ENCODE assay signal across 1 cellular context in genomic region chr10:102597131-102597891, GRCh38.
TF ChIP-seq lines count a peak whose summit lies in the region.

No MANE protein-coding gene starts in this region.

TF ChIP-seq in HepG2, 621 proteins besides CTCF, POLR2A, EP300 and RAD21 (continued from another document and continues in another):
- no peak for TF ChIP-seq AKNA (CRISPR knock-in tag; IDR thresholded peaks at IDR 0.05; ENCODE audit: borderline replicate concordance)
- 0 out of 2 replicates have a peak, but pooled peaks have one; percentile 67 for TF ChIP-seq ETV6 (CRISPR knock-in tag; conservative IDR thresholded peaks at IDR 0.05)
- peak; percentile 86 for TF ChIP-seq THRA (CRISPR knock-in tag; IDR thresholded peaks at IDR 0.05; ENCODE audit: borderline replicate concordance)
- peak; percentile 70 for TF ChIP-seq BCL6 (CRISPR knock-in tag; IDR thresholded peaks at IDR 0.05)
- TF ChIP-seq PRPF4 (IDR thresholded peaks at IDR 0.05; ENCODE audit: low read depth, low read length, poor library complexity, severe bottlenecking) = no peak
- TF ChIP-seq ZUFSP (CRISPR knock-in tag; IDR thresholded peaks at IDR 0.05; ENCODE audit: borderline replicate concordance) = no peak
- TF ChIP-seq ZNF609 (CRISPR knock-in tag; IDR thresholded peaks at IDR 0.05; ENCODE audit: borderline replicate concordance) = peak; percentile 84
- peak in 1 of 2 experiments; percentile 86; a peak in 2 of 4 replicates for TF ChIP-seq KLF16 (CRISPR knock-in tag; IDR thresholded peaks at IDR 0.05)
- TF ChIP-seq ZNF841 (CRISPR knock-in tag; IDR thresholded peaks at IDR 0.05; ENCODE audit: borderline replicate concordance) = no peak
- no peak for TF ChIP-seq ZNF260 (CRISPR knock-in tag; IDR thresholded peaks at IDR 0.05; ENCODE audit: borderline replicate concordance, low read depth)
- peak; percentile 84 for TF ChIP-seq PPARG (CRISPR knock-in tag; conservative IDR thresholded peaks at IDR 0.05)
- TF ChIP-seq ZNF704 (CRISPR knock-in tag; IDR thresholded peaks at IDR 0.05; ENCODE audit: borderline replicate concordance) = no peak; the same call in 1 of the 2 replicates
- peak; percentile 93 for TF ChIP-seq RXRA (CRISPR knock-in tag; IDR thresholded peaks at IDR 0.05)
- no peak for TF ChIP-seq IRF1 (CRISPR knock-in tag; IDR thresholded peaks at IDR 0.05; ENCODE audit: low read depth)
- no peak for TF ChIP-seq MAF1 (CRISPR knock-in tag; IDR thresholded peaks at IDR 0.05; ENCODE audit: borderline replicate concordance)
- 0 out of 2 replicates have a peak, but pooled peaks have one; percentile 31 for TF ChIP-seq ZNF34 (CRISPR knock-in tag; IDR thresholded peaks at IDR 0.05; ENCODE audit: borderline replicate concordance)
- 0 out of 2 replicates have a peak, but pooled peaks have one; percentile 44 for TF ChIP-seq RFXAP (CRISPR knock-in tag; IDR thresholded peaks at IDR 0.05; ENCODE audit: borderline replicate concordance)
- no peak for TF ChIP-seq GLMP (CRISPR knock-in tag; IDR thresholded peaks at IDR 0.05; ENCODE audit: borderline replicate concordance)
- peak; percentile 80 for TF ChIP-seq YEATS2 (CRISPR knock-in tag; IDR thresholded peaks at IDR 0.05; ENCODE audit: borderline replicate concordance)
- peak; percentile 90 for TF ChIP-seq KDM3A (CRISPR knock-in tag; IDR thresholded peaks at IDR 0.05; ENCODE audit: low read depth)
- TF ChIP-seq ATAD3A (CRISPR knock-in tag; IDR thresholded peaks at IDR 0.05) = no peak
- peak; percentile 78; the same call in 1 of the 2 replicates for TF ChIP-seq ZBTB3 (CRISPR knock-in tag; IDR thresholded peaks at IDR 0.05; ENCODE audit: borderline replicate concordance, low read depth)
- TF ChIP-seq ZFY (CRISPR knock-in tag; IDR thresholded peaks at IDR 0.05) = peak; percentile 97
- TF ChIP-seq ZNF234 (CRISPR knock-in tag; conservative IDR thresholded peaks at IDR 0.05) = no peak
- no peak for TF ChIP-seq DNMT3B (CRISPR knock-in tag; conservative IDR thresholded peaks at IDR 0.05)
- TF ChIP-seq ELF4 (CRISPR knock-in tag; IDR thresholded peaks at IDR 0.05; ENCODE audit: borderline replicate concordance) = peak; percentile 76
- 0 out of 2 replicates have a peak, but pooled peaks have one; percentile 39 for TF ChIP-seq HBP1 (CRISPR knock-in tag; IDR thresholded peaks at IDR 0.05; ENCODE audit: low read depth)
- TF ChIP-seq ZNF629 (CRISPR knock-in tag; conservative IDR thresholded peaks at IDR 0.05) = peak; percentile 37; the same call in 1 of the 2 replicates
- TF ChIP-seq ZBTB8A (CRISPR knock-in tag; IDR thresholded peaks at IDR 0.05; ENCODE audit: borderline replicate concordance, low read depth) = no peak
- TF ChIP-seq RFX5 (IDR thresholded peaks at IDR 0.05; ENCODE audit: low read depth, low read length) = no peak
- TF ChIP-seq THYN1 (CRISPR knock-in tag; IDR thresholded peaks at IDR 0.05; ENCODE audit: borderline replicate concordance, low read depth) = no peak
- no peak for TF ChIP-seq ZNF383 (CRISPR knock-in tag; IDR thresholded peaks at IDR 0.05; ENCODE audit: borderline replicate concordance)
- no peak for TF ChIP-seq ZNF713 (CRISPR knock-in tag; IDR thresholded peaks at IDR 0.05)
- TF ChIP-seq KDM1A (CRISPR knock-in tag; IDR thresholded peaks at IDR 0.05) = peak; percentile 71; the same call in 1 of the 2 replicates
- peak; percentile 83 for TF ChIP-seq ZBED4 (CRISPR knock-in tag; IDR thresholded peaks at IDR 0.05; ENCODE audit: borderline replicate concordance)
- TF ChIP-seq SMARCC2 (IDR thresholded peaks at IDR 0.05) = no peak
- no peak for TF ChIP-seq KAT2B (IDR thresholded peaks at IDR 0.05; ENCODE audit: borderline replicate concordance, low read depth, low read length)
